ENCODE assay signal across 16 cellular contexts in the genomic region with DNA sequence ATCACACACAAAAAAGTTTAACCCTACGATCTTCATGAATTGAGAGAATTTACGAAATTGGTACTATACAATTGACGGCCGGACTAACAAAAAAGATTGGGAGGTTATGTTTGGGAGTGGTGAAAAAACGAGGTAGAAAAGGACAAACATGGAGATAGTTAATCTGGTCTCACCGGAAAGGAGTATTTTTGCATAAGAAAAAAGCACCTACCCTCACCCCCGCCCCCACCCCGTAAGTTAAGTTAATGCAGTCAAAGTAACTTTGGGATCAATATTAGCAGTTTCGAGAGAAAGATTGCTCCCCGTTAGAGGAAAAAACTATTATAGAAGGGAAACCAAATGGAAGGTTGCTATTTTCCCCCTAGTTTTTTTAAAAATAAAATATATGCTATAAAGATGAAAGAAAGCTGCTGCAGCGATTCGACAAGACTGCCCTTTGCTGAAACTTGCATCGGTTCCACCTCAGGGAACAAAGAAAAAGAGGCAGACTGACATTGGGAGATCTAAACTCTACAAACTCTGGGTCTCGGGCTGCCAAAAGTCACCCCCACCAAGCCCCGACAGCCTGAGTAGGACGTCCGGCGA. TPM values are rescaled to one million over a fixed set of nuclear protein-coding genes. Genes with fewer than 3 reads are reported as not detected.
DNase-seq lines count a peak whose midpoint lies in the region; ATAC-seq and TF ChIP-seq lines count a peak whose summit lies in the region.
"Had no signal": no experiment of that assay in that cellular context is flagged by ENCODE, and none has a peak within 500 bp of the region (broad histone marks: within the 10 kb centered on the region; RNA-seq: fewer than 3 reads in every experiment).

No MANE protein-coding gene starts in this region.

- DNase-seq in activated CD8-positive, alpha-beta T cell treated with anti-CD3 and anti-CD28 coated beads, Interleukin-2, amount 10 ng/mL, durations not matched to agents 7 days and 5 days = no peak
- DNase-seq in activated CD8-positive, alpha-beta T cell treated with anti-CD3 and anti-CD28 coated beads for 36 hours = no peak
- DNase-seq in T-helper 17 cell = no peak
- DNase-seq in suprapubic skin (ENCODE audit: low spot score in 2 of 2) = no peak
- DNase-seq in upper lobe of left lung = no peak
- no peak for DNase-seq in activated CD8-positive, alpha-beta memory T cell treated with anti-CD3 and anti-CD28 coated beads, Interleukin-2, amount 50 U/mL, for 48 hours
- DNase-seq: activated naive CD4-positive, alpha-beta T cell treated with Interleukin-2 at 50 U/mL for 16 hours; NCI-H1930; nucleus accumbens had no signal

- H3K36me3 ChIP-seq in suprapubic skin (no peaks in the 10 kb centered on the region), upper lobe of left lung (no peaks in the 10 kb centered on the region)
- H3K36me3 ChIP-seq: cardiac muscle cell, left lung had no signal

- no peak for ATAC-seq in activated CD8-positive, alpha-beta T cell treated with anti-CD3 and anti-CD28 coated beads, Interleukin-2, amount 10 ng/mL, durations not matched to agents 7 days and 5 days
- ATAC-seq in activated CD8-positive, alpha-beta T cell treated with anti-CD3 and anti-CD28 coated beads for 36 hours = no peak
- ATAC-seq in T-helper 17 cell (no peak), upper lobe of left lung (ENCODE audit: low FRiP score in 2 of 2) (no peak), GM18502 (IDR thresholded peaks at IDR 0.05; ENCODE audit: poor library complexity, unreplicated experiment) (no peak)

- H3K4me1 Mint-ChIP-seq in activated CD8-positive, alpha-beta T cell treated with anti-CD3 and anti-CD28 coated beads, Interleukin-2, amount 10 ng/mL, durations not matched to agents 7 days and 5 days (ENCODE audit: low read depth) = peaks cover 22% of the 10 kb centered on the region
- peaks cover 15% of the 10 kb centered on the region for H3K4me1 Mint-ChIP-seq in activated CD8-positive, alpha-beta T cell treated with anti-CD3 and anti-CD28 coated beads for 36 hours (ENCODE audit: low read depth)
- peaks cover 7% of the 10 kb centered on the region for H3K4me1 Mint-ChIP-seq in T-helper 17 cell

- H3K27ac ChIP-seq in suprapubic skin (no peak overlapping the region), upper lobe of left lung (no peak overlapping the region)
- H3K27ac ChIP-seq: cardiac muscle cell, HL-60, left lung had no signal

- POLR2A ChIA-PET in activated CD8-positive, alpha-beta T cell treated with anti-CD3 and anti-CD28 coated beads, Interleukin-2, amount 10 ng/mL, durations not matched to agents 7 days and 5 days (lab: Charles Lee) = no interaction called here
- POLR2A ChIA-PET in activated CD8-positive, alpha-beta T cell treated with anti-CD3 and anti-CD28 coated beads for 36 hours (lab: Charles Lee) = no interaction called here

- peaks cover 20% of the 10 kb centered on the region for H3K36me3 Mint-ChIP-seq in activated CD8-positive, alpha-beta T cell treated with anti-CD3 and anti-CD28 coated beads, Interleukin-2, amount 10 ng/mL, durations not matched to agents 7 days and 5 days (ENCODE audit: low read depth)
- peaks cover 3% of the 10 kb centered on the region for H3K36me3 Mint-ChIP-seq in activated CD8-positive, alpha-beta T cell treated with anti-CD3 and anti-CD28 coated beads for 36 hours (ENCODE audit: low read depth)
- H3K36me3 Mint-ChIP-seq in T-helper 17 cell (ENCODE audit: low read depth) = peaks cover 4% of the 10 kb centered on the region

- H3K4me3 Mint-ChIP-seq in activated CD8-positive, alpha-beta T cell treated with anti-CD3 and anti-CD28 coated beads, Interleukin-2, amount 10 ng/mL, durations not matched to agents 7 days and 5 days = peak overlapping the region; percentile 65
- H3K4me3 Mint-ChIP-seq in activated CD8-positive, alpha-beta T cell treated with anti-CD3 and anti-CD28 coated beads for 36 hours = no peak overlapping the region
- peak overlapping the region; percentile 6 for H3K4me3 Mint-ChIP-seq in T-helper 17 cell

- intact Hi-C loops in activated CD8-positive, alpha-beta T cell treated with anti-CD3 and anti-CD28 coated beads for 36 hours (cut with micrococcal nuclease) = loop anchor here (10.0 kb wide), 1 partner anchor 472 kb away; no protein-coding TSS in a partner anchor

- CTCF ChIA-PET in activated CD8-positive, alpha-beta T cell treated with anti-CD3 and anti-CD28 coated beads, Interleukin-2, amount 10 ng/mL, durations not matched to agents 7 days and 5 days (lab: Charles Lee) = interaction anchor here (0.6 kb wide), 1 partner anchor 16 kb away, joined by 3 read pairs; no protein-coding TSS in a partner anchor
- CTCF ChIA-PET in activated CD8-positive, alpha-beta T cell treated with anti-CD3 and anti-CD28 coated beads for 36 hours (lab: Charles Lee) = no interaction called here

- 28% methylated on average over 18 of the region's 18 CpGs for WGBS in suprapubic skin
- 17 to 18% methylated on average over 18 of the region's 18 CpGs for WGBS in upper lobe of left lung, 2 donors

- H3K27ac Mint-ChIP-seq in activated CD8-positive, alpha-beta T cell treated with anti-CD3 and anti-CD28 coated beads, Interleukin-2, amount 10 ng/mL, durations not matched to agents 7 days and 5 days = peak overlapping the region; percentile 34
- H3K27ac Mint-ChIP-seq in activated CD8-positive, alpha-beta T cell treated with anti-CD3 and anti-CD28 coated beads for 36 hours = no peak overlapping the region
- H3K27ac Mint-ChIP-seq in T-helper 17 cell = peak overlapping the region; percentile 37

- no peak for TF ChIP-seq POLR2A in suprapubic skin (IDR thresholded peaks at IDR 0.05)
- TF ChIP-seq POLR2A in upper lobe of left lung (IDR thresholded peaks at IDR 0.05) = no peak

- H3K9me3 ChIP-seq in T-helper 17 cell (ENCODE audit: control insufficient read depth, low read length, poor library complexity, severe bottlenecking) (peaks cover 6% of the 10 kb centered on the region), iPS-18c (ENCODE audit: control insufficient read depth, insufficient read depth, low read length) (no peaks in the 10 kb centered on the region), suprapubic skin (no peaks in the 10 kb centered on the region), upper lobe of left lung (no peaks in the 10 kb centered on the region)
- H3K9me3 ChIP-seq: left lung had no signal

- H3K27me3 ChIP-seq in suprapubic skin (peaks cover 99% of the 10 kb centered on the region), upper lobe of left lung (peaks cover 1 to 80% (median 44%) of the 10 kb centered on the region in 4 donors)

- no peak for TF ChIP-seq CTCF in activated CD8-positive, alpha-beta T cell treated with anti-CD3 and anti-CD28 coated beads for 36 hours (IDR thresholded peaks at IDR 0.05)
- no peak for TF ChIP-seq CTCF in suprapubic skin (IDR thresholded peaks at IDR 0.05)
- no peak for TF ChIP-seq CTCF in upper lobe of left lung (IDR thresholded peaks at IDR 0.05)

- H3K9me3 Mint-ChIP-seq in activated CD8-positive, alpha-beta T cell treated with anti-CD3 and anti-CD28 coated beads, Interleukin-2, amount 10 ng/mL, durations not matched to agents 7 days and 5 days (ENCODE audit: insufficient read depth) = no peaks in the 10 kb centered on the region
- peaks cover 2% of the 10 kb centered on the region for H3K9me3 Mint-ChIP-seq in activated CD8-positive, alpha-beta T cell treated with anti-CD3 and anti-CD28 coated beads for 36 hours

- TF ChIP-seq EP300 in suprapubic skin (IDR thresholded peaks at IDR 0.05) (no peak), upper lobe of left lung (IDR thresholded peaks at IDR 0.05) (no peak)

- peak overlapping the region; percentile 76 for H3K4me3 ChIP-seq in iPS-18c (ENCODE audit: insufficient read depth, low read depth, low read length)
- peak overlapping the region; percentile 51 for H3K4me3 ChIP-seq in suprapubic skin
- H3K4me3 ChIP-seq in upper lobe of left lung = no peak overlapping the region

- H3K27me3 Mint-ChIP-seq in activated CD8-positive, alpha-beta T cell treated with anti-CD3 and anti-CD28 coated beads, Interleukin-2, amount 10 ng/mL, durations not matched to agents 7 days and 5 days (ENCODE audit: low read depth) = peaks cover 70% of the 10 kb centered on the region
- H3K27me3 Mint-ChIP-seq in activated CD8-positive, alpha-beta T cell treated with anti-CD3 and anti-CD28 coated beads for 36 hours = peaks cover 74% of the 10 kb centered on the region
- H3K27me3 Mint-ChIP-seq in T-helper 17 cell = peaks cover 67% of the 10 kb centered on the region

- H3K4me1 ChIP-seq in suprapubic skin (peaks cover 48% of the 10 kb centered on the region), upper lobe of left lung (peaks cover 34 to 44% (median 37%) of the 10 kb centered on the region in 4 donors)

RNA-seq across cellular contexts. Expression of gene SP8, which starts 3.5 kb away (rescaled TPM):
- total RNA-seq in activated CD8-positive, alpha-beta T cell treated with anti-CD3 and anti-CD28 coated beads, Interleukin-2, amount 10 ng/mL, durations not matched to agents 7 days and 5 days = not detected
- total RNA-seq in activated CD8-positive, alpha-beta T cell treated with anti-CD3 and anti-CD28 coated beads for 36 hours = not detected
- total RNA-seq in T-helper 17 cell (not detected), suprapubic skin (10 to 100 TPM in 1 of 4 donors, 1 to 10 TPM in 1, under 1 TPM in 1, not detected in 1; 0.72 to 24.8 (median 5.5) TPM), upper lobe of left lung (not detected)
- total RNA-seq: epithelial cell of proximal tubule, glomerular endothelial cell, left lung had no signal

Comparison
In these comparisons a context has a peak if more than half of its experiments do, and no peak if none do; other contexts are left out.
1. H3K4me3 ChIP-seq: peak in iPS-18c (single experiment) and suprapubic skin (single experiment); none in upper lobe of left lung (0 of 4).